ENCODE assay signal across 2 cellular contexts in genomic region chr7:140153666-140154161, GRCh38.
TF ChIP-seq lines count a peak whose summit lies in the region.

No MANE protein-coding gene starts in this region.

TF ChIP-seq in HEK293, 187 proteins besides CTCF, POLR2A, EP300 and RAD21 (continued from another document and continues in another):
- TF ChIP-seq, protein P1, sequence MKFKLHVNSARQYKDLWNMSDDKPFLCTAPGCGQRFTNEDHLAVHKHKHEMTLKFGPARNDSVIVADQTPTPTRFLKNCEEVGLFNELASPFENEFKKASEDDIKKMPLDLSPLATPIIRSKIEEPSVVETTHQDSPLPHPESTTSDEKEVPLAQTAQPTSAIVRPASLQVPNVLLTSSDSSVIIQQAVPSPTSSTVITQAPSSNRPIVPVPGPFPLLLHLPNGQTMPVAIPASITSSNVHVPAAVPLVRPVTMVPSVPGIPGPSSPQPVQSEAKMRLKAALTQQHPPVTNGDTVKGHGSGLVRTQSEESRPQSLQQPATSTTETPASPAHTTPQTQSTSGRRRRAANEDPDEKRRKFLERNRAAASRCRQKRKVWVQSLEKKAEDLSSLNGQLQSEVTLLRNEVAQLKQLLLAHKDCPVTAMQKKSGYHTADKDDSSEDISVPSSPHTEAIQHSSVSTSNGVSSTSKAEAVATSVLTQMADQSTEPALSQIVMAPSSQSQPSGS (tag by site-specific recombination; IDR thresholded peaks at IDR 0.05; ENCODE audit: low read depth), result no peak
- TF ChIP-seq, protein P2, sequence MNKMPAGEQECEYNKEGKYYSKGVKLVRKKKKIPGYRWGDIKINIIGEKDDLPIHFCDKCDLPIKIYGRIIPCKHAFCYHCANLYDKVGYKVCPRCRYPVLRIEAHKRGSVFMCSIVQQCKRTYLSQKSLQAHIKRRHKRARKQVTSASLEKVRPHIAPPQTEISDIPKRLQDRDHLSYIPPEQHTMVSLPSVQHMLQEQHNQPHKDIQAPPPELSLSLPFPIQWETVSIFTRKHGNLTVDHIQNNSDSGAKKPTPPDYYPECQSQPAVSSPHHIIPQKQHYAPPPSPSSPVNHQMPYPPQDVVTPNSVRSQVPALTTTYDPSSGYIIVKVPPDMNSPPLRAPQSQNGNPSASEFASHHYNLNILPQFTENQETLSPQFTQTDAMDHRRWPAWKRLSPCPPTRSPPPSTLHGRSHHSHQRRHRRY (tag by site-specific recombination; IDR thresholded peaks at IDR 0.05), result no peak
- TF ChIP-seq GFI1B (tag by site-specific recombination; IDR thresholded peaks at IDR 0.05) (peak; percentile 99), TCF7L2 (IDR thresholded peaks at IDR 0.05; ENCODE audit: borderline replicate concordance, low read depth, low read length) (peak; percentile 31; the same call in 1 of the 2 replicates), ZNF423 (tag by site-specific recombination; IDR thresholded peaks at IDR 0.05) (no peak), ZNF16 (tag by site-specific recombination; IDR thresholded peaks at IDR 0.05; ENCODE audit: low read depth) (no peak), ZNF521 (tag by site-specific recombination; IDR thresholded peaks at IDR 0.05) (no peak), ZNF202 (tag by site-specific recombination; IDR thresholded peaks at IDR 0.05; ENCODE audit: borderline replicate concordance) (no peak), ZNF175 (tag by site-specific recombination; IDR thresholded peaks at IDR 0.05) (no peak), SP3 (tag by site-specific recombination; IDR thresholded peaks at IDR 0.05) (no peak), OSR2 (tag by site-specific recombination; IDR thresholded peaks at IDR 0.05) (peak; percentile 80), ZSCAN18 (tag by site-specific recombination; IDR thresholded peaks at IDR 0.05) (no peak), PRDM6 (tag by site-specific recombination; IDR thresholded peaks at IDR 0.05) (peak; percentile 89), ZNF433 (tag by site-specific recombination; IDR thresholded peaks at IDR 0.05; ENCODE audit: low read depth) (no peak), ZFP37 (tag by site-specific recombination; IDR thresholded peaks at IDR 0.05) (no peak), ZNF354C (tag by site-specific recombination; IDR thresholded peaks at IDR 0.05; ENCODE audit: borderline replicate concordance, low read depth) (no peak), ZNF10 (tag by site-specific recombination; IDR thresholded peaks at IDR 0.05) (no peak), ZNF311 (tag by site-specific recombination; IDR thresholded peaks at IDR 0.05; ENCODE audit: borderline replicate concordance) (no peak), ZNF362 (tag by site-specific recombination; IDR thresholded peaks at IDR 0.05) (no peak), ZBTB21 (tag by site-specific recombination; IDR thresholded peaks at IDR 0.05) (no peak)

TF ChIP-seq in WTC11, 78 proteins besides CTCF, POLR2A, EP300 and RAD21 (continued from another document):
- TF ChIP-seq, protein P3, sequence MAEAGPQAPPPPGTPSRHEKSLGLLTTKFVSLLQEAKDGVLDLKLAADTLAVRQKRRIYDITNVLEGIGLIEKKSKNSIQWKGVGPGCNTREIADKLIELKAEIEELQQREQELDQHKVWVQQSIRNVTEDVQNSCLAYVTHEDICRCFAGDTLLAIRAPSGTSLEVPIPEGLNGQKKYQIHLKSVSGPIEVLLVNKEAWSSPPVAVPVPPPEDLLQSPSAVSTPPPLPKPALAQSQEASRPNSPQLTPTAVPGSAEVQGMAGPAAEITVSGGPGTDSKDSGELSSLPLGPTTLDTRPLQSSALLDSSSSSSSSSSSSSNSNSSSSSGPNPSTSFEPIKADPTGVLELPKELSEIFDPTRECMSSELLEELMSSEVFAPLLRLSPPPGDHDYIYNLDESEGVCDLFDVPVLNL (CRISPR knock-in tag; IDR thresholded peaks at IDR 0.05; ENCODE audit: borderline replicate concordance, low read depth), result no peak
- TF ChIP-seq ZBTB21 (CRISPR knock-in tag; IDR thresholded peaks at IDR 0.05; ENCODE audit: borderline replicate concordance), result no peak
- TF ChIP-seq TEAD1 (CRISPR knock-in tag; IDR thresholded peaks at IDR 0.05), result no peak
